ENCODE assay signal across 9 cellular contexts in genomic region chr6:139161817-139162284, GRCh38. TPM values are rescaled to one million over a fixed set of nuclear protein-coding genes. Genes with fewer than 3 reads are reported as not detected.
A peak's percentile ranks its signal among the peaks of the same experiment; 100 is the strongest.
DNase-seq lines count a peak whose midpoint lies in the region; ATAC-seq and TF ChIP-seq lines count a peak whose summit lies in the region.
"Had no signal": no experiment of that assay in that cellular context is flagged by ENCODE, and none has a peak within 500 bp of the region (broad histone marks: within the 10 kb centered on the region; RNA-seq: fewer than 3 reads in every experiment).

No MANE protein-coding gene starts in this region.

- no peak overlapping the region for H3K9ac ChIP-seq in SK-N-SH

- CTCF ChIA-PET in SK-N-SH (lab: Yijun Ruan, JAX): no interaction called here
- CTCF ChIA-PET in HEK293T (lab: Yijun Ruan, JAX): no interaction called here

- H3K27me3 Mint-ChIP-seq in activated T-cell treated with anti-CD3 and anti-CD28 coated beads, Interleukin-2, amount 50 U/mL, for 24 hours: no peaks in the 10 kb centered on the region

- no peaks in the 10 kb centered on the region for H3K9me2 ChIP-seq in SK-N-SH

- H3K27me3 ChIP-seq in spleen (replicated peaks in 1 of 7) (no peaks in the 10 kb centered on the region), SK-N-SH (ENCODE audit: insufficient read depth) (no peaks in the 10 kb centered on the region)

- H3K4me3 ChIP-seq in spleen: peak overlapping the region in 1 of 8 donors; percentile 18
- H3K4me3 ChIP-seq in SK-N-SH (ENCODE audit: low read depth in 2 of 2, low read length in 1 of 2): no peak overlapping the region
- H3K4me3 ChIP-seq: A549 had no signal

- peaks cover 30 to 99% (median 82%) of the 10 kb centered on the region in 6 donors for H3K4me1 ChIP-seq in spleen
- H3K4me1 ChIP-seq in SK-N-SH (ENCODE audit: control insufficient read depth in 1 of 2, insufficient read depth in 2 of 2, low read depth in 1 of 2, low read length in 1 of 2): no peaks in the 10 kb centered on the region
- H3K4me1 ChIP-seq: A549 had no signal

- H3K27ac Mint-ChIP-seq in activated T-cell treated with anti-CD3 and anti-CD28 coated beads, Interleukin-2, amount 50 U/mL, for 24 hours: peak overlapping the region; percentile 97

- 0 out of 2 replicates have a peak, but pooled peaks cover 6% of the 10 kb centered on the region for H3K79me2 ChIP-seq in SK-N-SH (ENCODE audit: insufficient read depth)

- H2AFZ ChIP-seq in SK-N-SH (ENCODE audit: low read depth): no peak overlapping the region

- TF ChIP-seq POLR2A in spleen (IDR thresholded peaks at IDR 0.05): no peak

- TF ChIP-seq EP300 in SK-N-SH (IDR thresholded peaks at IDR 0.05; ENCODE audit: borderline replicate concordance in 1 of 2, low read depth in 1 of 2, low read length in 1 of 2): no peak

- no peak overlapping the region for H3K4me2 ChIP-seq in SK-N-SH
- H3K4me2 ChIP-seq: A549 had no signal

- H3K4me1 Mint-ChIP-seq in activated T-cell treated with anti-CD3 and anti-CD28 coated beads, Interleukin-2, amount 50 U/mL, for 24 hours (ENCODE audit: low read depth): peaks cover 92% of the 10 kb centered on the region

- TF ChIP-seq CTCF in spleen (IDR thresholded peaks at IDR 0.05 in 8 of 11, conservative IDR thresholded peaks at IDR 0.05 in 3 of 11) (no peak), SK-N-SH (IDR thresholded peaks at IDR 0.05) (no peak)

- H3K9me3 ChIP-seq in spleen (no peaks in the 10 kb centered on the region), SK-N-SH (no peaks in the 10 kb centered on the region)
- H3K9me3 ChIP-seq: A549 had no signal

- H3K4me3 Mint-ChIP-seq in activated T-cell treated with anti-CD3 and anti-CD28 coated beads, Interleukin-2, amount 50 U/mL, for 24 hours: peak overlapping the region; percentile 60

- WGBS in spleen, 5 donors: 35 to 63% (median 39%) methylated on average over 3 of the region's 3 CpGs
- 85% methylated on average over 3 of the region's 3 CpGs for WGBS in SK-N-SH (ENCODE audit: low lambda C conversion rate)

- intact Hi-C loops in spleen (cut with DNase I; ENCODE audit: low total_unique reads): no loop called here

- no peak for TF ChIP-seq RAD21 in SK-N-SH (IDR thresholded peaks at IDR 0.05; ENCODE audit: low read length)

- peaks cover 78% of the 10 kb centered on the region for H3K36me3 Mint-ChIP-seq in activated T-cell treated with anti-CD3 and anti-CD28 coated beads, Interleukin-2, amount 50 U/mL, for 24 hours (ENCODE audit: low read depth)

- DNase-seq in NCI-H82 (lab: John Stamatoyannopoulos, UW) (peak; percentile 48), NCI-H82 treated with DMSO at 0.1 percent for 48 hours (lab: John Stamatoyannopoulos, UW; ENCODE audit: unreplicated experiment) (no peak), spleen (no peak), NCI-H1105 treated with DMSO at 0.1 percent for 48 hours (lab: John Stamatoyannopoulos, UW) (no peak), SK-N-SH (no peak), HEK293T (ENCODE audit: extremely low spot score) (no peak)
- peak; percentile 72 for DNase-seq in activated T-cell treated with anti-CD3 and anti-CD28 coated beads, Interleukin-2, amount 50 U/mL, for 24 hours

- H3F3A ChIP-seq in SK-N-SH (replicated peaks; ENCODE audit: insufficient read depth): no peaks in the 10 kb centered on the region

- peak overlapping the region; percentile 2 to 82 (median 68) for H3K27ac ChIP-seq in spleen
- H3K27ac ChIP-seq in SK-N-SH (ENCODE audit: low read depth in 2 of 2, low read length in 1 of 2): no peak overlapping the region
- H3K27ac ChIP-seq: A549 had no signal

- H3K36me3 ChIP-seq in spleen (peaks cover 0 to 35% (median 9%) of the 10 kb centered on the region in 6 donors), SK-N-SH (replicated peaks in 1 of 2; ENCODE audit: control insufficient read depth in 1 of 2, insufficient read depth in 2 of 2, low read length in 1 of 2) (peaks cover 0 to 3% of the 10 kb centered on the region in 2 experiments)

- peak; percentile 97 for ATAC-seq in HG03442 (IDR thresholded peaks at IDR 0.05; ENCODE audit: unreplicated experiment)
- ATAC-seq: A549 had no signal

- peaks cover 2% of the 10 kb centered on the region for H3K9me3 Mint-ChIP-seq in activated T-cell treated with anti-CD3 and anti-CD28 coated beads, Interleukin-2, amount 50 U/mL, for 24 hours

- POLR2A ChIA-PET in SK-N-SH (lab: Yijun Ruan, JAX): no interaction called here
- POLR2A ChIA-PET in HEK293T (lab: Yijun Ruan, JAX): no interaction called here

- H4K20me1 ChIP-seq in SK-N-SH (ENCODE audit: insufficient read depth): no peaks in the 10 kb centered on the region

TF ChIP-seq in SK-N-SH, 30 proteins besides CTCF, POLR2A, EP300 and RAD21 (continues in another document):
- TF ChIP-seq FOSL2 (IDR thresholded peaks at IDR 0.05; ENCODE audit: borderline replicate concordance, low read depth) (no peak), RCOR1 (IDR thresholded peaks at IDR 0.05; ENCODE audit: low read length) (no peak), MXI1 (IDR thresholded peaks at IDR 0.05; ENCODE audit: low read depth, low read length) (no peak), GATA2 (CRISPR knock-in tag; IDR thresholded peaks at IDR 0.05) (no peak), FOXJ3 (CRISPR knock-in tag; IDR thresholded peaks at IDR 0.05) (no peak), NRF1 (IDR thresholded peaks at IDR 0.05; ENCODE audit: low read depth, low read length) (no peak), POLR2AphosphoS5 (IDR thresholded peaks at IDR 0.05; ENCODE audit: low read depth, low read length) (no peak), REST (IDR thresholded peaks at IDR 0.05; ENCODE audit: low read depth, low read length) (no peak)

TF ChIP-seq in HEK293T, 16 proteins besides CTCF, POLR2A, EP300 and RAD21:
- TF ChIP-seq FOXK2 (IDR thresholded peaks at IDR 0.05) (no peak), FOXM1 (IDR thresholded peaks at IDR 0.05; ENCODE audit: borderline replicate concordance) (no peak), ARNT (IDR thresholded peaks at IDR 0.05) (no peak), SP1 (IDR thresholded peaks at IDR 0.05) (no peak), TARDBP (IDR thresholded peaks at IDR 0.05) (no peak), ZNF384 (IDR thresholded peaks at IDR 0.05) (no peak), HDGF (IDR thresholded peaks at IDR 0.05; ENCODE audit: borderline replicate concordance) (no peak), L3MBTL2 (conservative IDR thresholded peaks at IDR 0.05) (no peak), BHLHE40 (IDR thresholded peaks at IDR 0.05; ENCODE audit: borderline replicate concordance) (no peak), CTBP1 (IDR thresholded peaks at IDR 0.05; ENCODE audit: borderline replicate concordance) (no peak), NFRKB (IDR thresholded peaks at IDR 0.05) (no peak), LEF1 (IDR thresholded peaks at IDR 0.05; ENCODE audit: borderline replicate concordance) (no peak), ELF4 (IDR thresholded peaks at IDR 0.05) (no peak), PKNOX1 (IDR thresholded peaks at IDR 0.05) (no peak), SUZ12 (IDR thresholded peaks at IDR 0.05) (no peak), FOXA1 (IDR thresholded peaks at IDR 0.05) (no peak)

RNA-seq across cellular contexts. Expression of gene HECA, which starts 27.0 kb away (rescaled TPM):
- total RNA-seq in spleen: 100 to 1,000 TPM in 2 of 7 donors, 10 to 100 TPM in 5; 61.3 to 104 (median 81.2) TPM
- 10 to 100 TPM; 15.6 to 25.7 (median 16.2) TPM for polyA plus RNA-seq in spleen
- 1.6 and 2.0 TPM in 2 replicates for polyA plus RNA-seq in SK-N-SH (2012; rRNA removed)
- polyA plus RNA-seq in SK-N-SH (2012; cell fraction: cytosol; rRNA removed): 2.3 TPM in 2 replicates
- 1.2 and 1.5 TPM in 2 replicates for polyA plus RNA-seq in SK-N-SH (2012; cell fraction: nucleus; rRNA removed)

Comparison
In these comparisons a context has a peak if more than half of its experiments do, and no peak if none do; other contexts are left out.
1. DNase-seq: peak in NCI-H82 (single experiment) and activated T-cell treated with anti-CD3 and anti-CD28 coated beads, Interleukin-2, amount 50 U/mL, for 24 hours (single experiment); none in NCI-H82 treated with DMSO at 0.1 percent for 48 hours (single experiment), spleen (single experiment), NCI-H1105 treated with DMSO at 0.1 percent for 48 hours (single experiment), SK-N-SH (single experiment) and HEK293T (single experiment).
2. H3K27ac ChIP-seq: peak in spleen (8 of 8); none in SK-N-SH (0 of 2).